ENCODE assay signal across 8 cellular contexts in genomic region chr1:156749429-156750118, GRCh38. TPM values are rescaled to one million over a fixed set of nuclear protein-coding genes. Genes with fewer than 3 reads are reported as not detected.
DNase-seq lines count a peak whose midpoint lies in the region; ATAC-seq, FAIRE-seq and TF ChIP-seq lines count a peak whose summit lies in the region.

No MANE protein-coding gene starts in this region.

- DNase-seq in GM12891 (ENCODE audit: insufficient read length, low spot score), result no peak
- DNase-seq in SJCRH30, result no peak
- DNase-seq in fibroblast of pulmonary artery (ENCODE audit: low read depth), result no peak
- no peak for DNase-seq in sigmoid colon
- DNase-seq in NOMO-1 treated with dmso at 0.1 percent for 144 hours (lab: John Stamatoyannopoulos, UW; ENCODE audit: unreplicated experiment), result no peak
- DNase-seq in NCI-H446 treated with DMSO at 0.1 percent for 48 hours (lab: John Stamatoyannopoulos, UW), result no peak

- H3K27me3 ChIP-seq in SJCRH30, result no peaks in the 10 kb centered on the region
- no peaks in the 10 kb centered on the region for H3K27me3 ChIP-seq in sigmoid colon

- TF ChIP-seq POLR2A in GM12891 (IDR thresholded peaks at IDR 0.05; ENCODE audit: low read depth, low read length), result no peak
- no peak for TF ChIP-seq POLR2A in sigmoid colon (IDR thresholded peaks at IDR 0.05)

- H3K9me3 ChIP-seq in SJCRH30 (replicated peaks), result no peaks in the 10 kb centered on the region
- no peaks in the 10 kb centered on the region for H3K9me3 ChIP-seq in sigmoid colon

- H3K4me3 ChIP-seq in SJCRH30 (peak overlapping the region; percentile 94), fibroblast of pulmonary artery (replicated peaks; ENCODE audit: low read depth, low read length) (peak overlapping the region; percentile 93), sigmoid colon (peak overlapping the region; percentile 98 to 100 (median 99))

- H3K4me1 ChIP-seq in SJCRH30 (peaks cover 40% of the 10 kb centered on the region), sigmoid colon (peaks cover 0 to 70% (median 64%) of the 10 kb centered on the region in 4 donors)

- H3K36me3 ChIP-seq in SJCRH30 (peaks cover 6% of the 10 kb centered on the region; the same call in 1 of the 2 replicates), sigmoid colon (peaks cover 1 to 7% (median 4%) of the 10 kb centered on the region in 4 donors)

- 4 to 28% methylated on average over 8 of the region's 8 CpGs for WGBS in sigmoid colon, 2 donors

- intact Hi-C loops in sigmoid colon (cut with DNase I), result loop anchor here (2.0 kb wide), 1 partner anchor 17 kb away; the partner anchor contains the start of gene PRCC

- H3K27ac ChIP-seq in SJCRH30 (no peak overlapping the region), sigmoid colon (peak overlapping the region; percentile 96 to 100 (median 98))

- no peak for FAIRE-seq in GM12891 (lab: Jason Lieb, UNC)

- no peak for TF ChIP-seq EP300 in sigmoid colon (IDR thresholded peaks at IDR 0.05)

- TF ChIP-seq CTCF in fibroblast of pulmonary artery (IDR thresholded peaks at IDR 0.05; ENCODE audit: low read length, missing control alignments) (no peak), sigmoid colon (IDR thresholded peaks at IDR 0.05) (no peak)

- ATAC-seq in HG03135 (IDR thresholded peaks at IDR 0.05; ENCODE audit: unreplicated experiment) (no peak), HG03159 (IDR thresholded peaks at IDR 0.05; ENCODE audit: unreplicated experiment) (no peak)

TF ChIP-seq in GM12891, 5 proteins besides CTCF, POLR2A, EP300 and RAD21:
- TF ChIP-seq POLR2AphosphoS5 (IDR thresholded peaks at IDR 0.05; ENCODE audit: low read depth, low read length), result 0 out of 2 replicates have a peak, but pooled peaks have one; percentile 13
- no peak for TF ChIP-seq SPI1 (IDR thresholded peaks at IDR 0.05; ENCODE audit: low read depth, low read length)

RNA-seq across cellular contexts. Expression of gene HDGF, which starts 1.9 kb away (rescaled TPM):
- 113 TPM for polyA plus RNA-seq in GM12891 (2012; ENCODE audit: low read depth, missing spikeins)
- 276 and 278 TPM in 2 replicates for total RNA-seq in SJCRH30 (2014; rRNA removed; shearing (Covaris generic))
- 100 to 1,000 TPM; 108 to 128 (median 116) TPM for total RNA-seq in sigmoid colon
- polyA plus RNA-seq in sigmoid colon, result 100 to 1,000 TPM; 156 to 297 (median 202) TPM

RNA-seq across cellular contexts. Expression of gene MRPL24, which starts 8.7 kb away (rescaled TPM):
- 116 TPM for polyA plus RNA-seq in GM12891 (2012; ENCODE audit: low read depth, missing spikeins)
- 53.4 and 61.3 TPM in 2 replicates for total RNA-seq in SJCRH30 (2014; rRNA removed; shearing (Covaris generic))
- 10 to 100 TPM; 53.0 to 68.5 (median 59.7) TPM for total RNA-seq in sigmoid colon
- polyA plus RNA-seq in sigmoid colon, result 10 to 100 TPM; 72.7 to 81.1 (median 81.0) TPM

RNA-seq across cellular contexts. Expression of gene PRCC, which starts 17.8 kb away (rescaled TPM):
- 52.3 TPM for polyA plus RNA-seq in GM12891 (2012; ENCODE audit: low read depth, missing spikeins)
- total RNA-seq in SJCRH30 (2014; rRNA removed; shearing (Covaris generic)), result 56.4 and 61.2 TPM in 2 replicates
- total RNA-seq in sigmoid colon, result 10 to 100 TPM; 27.5 to 34.1 (median 32.4) TPM
- polyA plus RNA-seq in sigmoid colon, result 10 to 100 TPM; 42.0 to 49.7 (median 48.3) TPM

RNA-seq across cellular contexts. Expression of gene ISG20L2, which starts 21.0 kb away (rescaled TPM):
- polyA plus RNA-seq in GM12891 (2012; ENCODE audit: low read depth, missing spikeins), result 20.5 TPM
- total RNA-seq in SJCRH30 (2014; rRNA removed; shearing (Covaris generic)), result 29.1 and 33.7 TPM in 2 replicates
- 10 to 100 TPM; 13.6 to 17.6 (median 16.7) TPM for total RNA-seq in sigmoid colon
- polyA plus RNA-seq in sigmoid colon, result 10 to 100 TPM; 12.0 to 23.4 (median 17.1) TPM

RNA-seq across cellular contexts. Expression of gene METTL25B, which starts 21.3 kb away (rescaled TPM):
- 17.7 TPM for polyA plus RNA-seq in GM12891 (2012; ENCODE audit: low read depth, missing spikeins)
- total RNA-seq in SJCRH30 (2014; rRNA removed; shearing (Covaris generic)), result 8.6 and 9.9 TPM in 2 replicates
- total RNA-seq in sigmoid colon, result 10 to 100 TPM; 11.8 to 21.6 (median 13.7) TPM
- 10 to 100 TPM; 19.0 to 33.1 (median 22.8) TPM for polyA plus RNA-seq in sigmoid colon
